22 cellular contexts compared by ENCODE assay signal in the genomic region with DNA sequence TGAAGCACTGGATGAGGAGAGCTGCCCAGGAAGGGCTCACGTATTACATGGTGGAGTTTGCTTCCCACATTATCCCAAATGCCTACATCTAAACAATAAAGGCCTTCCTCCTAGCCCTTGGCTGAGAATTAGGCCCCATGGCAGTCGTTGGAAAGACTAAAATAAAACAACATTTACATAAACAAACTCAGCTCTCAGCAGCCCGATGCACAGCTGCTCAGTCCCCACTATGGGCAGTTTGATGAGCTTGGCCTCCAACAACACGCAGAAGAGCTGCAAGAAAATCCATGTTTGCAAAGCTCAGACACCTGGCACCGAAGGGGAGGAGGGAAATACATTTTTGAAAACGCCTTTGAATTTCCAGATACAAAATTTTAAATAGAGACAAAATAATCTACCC.
"Had no signal": no experiment of that assay in that cellular context is flagged by ENCODE, and none has a peak within 500 bp of the region (broad histone marks: within the 10 kb centered on the region; RNA-seq: fewer than 3 reads in every experiment).

No MANE protein-coding gene starts in this region.

- H3K79me2 ChIP-seq: parathyroid adenoma had no signal

- H3K9me3 Mint-ChIP-seq: activated CD4-positive, alpha-beta T cell treated with anti-CD3 and anti-CD28 coated beads, Interleukin-2, amount 10 ng/mL, durations not matched to agents 7 days and 5 days had no signal

- H3K36me3 ChIP-seq: brain microvascular endothelial cell, colonic mucosa, gastrocnemius medialis, neutrophil, suprapubic skin had no signal

- DNase-seq: activated CD4-positive, alpha-beta T cell treated with anti-CD3 and anti-CD28 coated beads, Interleukin-2, amount 10 ng/mL, durations not matched to agents 7 days and 5 days; activated CD8-positive, alpha-beta memory T cell treated with anti-CD3 and anti-CD28 coated beads, Interleukin-2, amount 50 U/mL, for 48 hours; activated effector memory CD4-positive, alpha-beta T cell treated with anti-CD3 and anti-CD28 coated beads, Interleukin-2, amount 50 U/mL, for 16 hours; activated naive CD4-positive, alpha-beta T cell treated with anti-CD3 and anti-CD28 coated beads, Interleukin-2, amount 50 U/mL, for 16 hours; activated T-cell treated with anti-CD3 and anti-CD28 coated beads, Interleukin-2, amount 50 U/mL, for 48 hours; aorta; brain microvascular endothelial cell; central memory CD4-positive, alpha-beta T cell; colonic mucosa; gastrocnemius medialis; kidney; stimulated activated CD4-positive, alpha-beta T cell treated with anti-CD3 and anti-CD28 coated beads, Interleukin-4, amount 100 ng/mL, for 1 hour; stimulated activated naive CD8-positive, alpha-beta T cell treated with anti-CD3 and anti-CD28 coated beads, Interleukin-15, amount 100 ng/mL, for 72 hours had no signal

- H3K4me1 ChIP-seq: colonic mucosa, gastrocnemius medialis, parathyroid adenoma, suprapubic skin had no signal

- H3K4me3 Mint-ChIP-seq: activated CD4-positive, alpha-beta T cell treated with anti-CD3 and anti-CD28 coated beads, Interleukin-2, amount 10 ng/mL, durations not matched to agents 7 days and 5 days; natural killer cell treated with Interleukin-12 subunit alpha and Interleukin-12 subunit beta and Interleukin-15 and Interleukin-18, amount 100 ng/mL, for 72 hours; stimulated activated naive CD8-positive, alpha-beta T cell treated with anti-CD3 and anti-CD28 coated beads, Interleukin-15, amount 100 ng/mL, for 72 hours; type B pancreatic cell had no signal

- H3K4me2 ChIP-seq: smooth muscle cell had no signal

- H3K27ac Mint-ChIP-seq: activated CD4-positive, alpha-beta T cell treated with anti-CD3 and anti-CD28 coated beads, Interleukin-2, amount 10 ng/mL, durations not matched to agents 7 days and 5 days; natural killer cell treated with Interleukin-12 subunit alpha and Interleukin-12 subunit beta and Interleukin-15 and Interleukin-18, amount 100 ng/mL, for 72 hours; stimulated activated naive CD8-positive, alpha-beta T cell treated with anti-CD3 and anti-CD28 coated beads, Interleukin-15, amount 100 ng/mL, for 72 hours; type B pancreatic cell had no signal

- H3K9me3 ChIP-seq: colonic mucosa, gastrocnemius medialis, neutrophil had no signal

- H2AFZ ChIP-seq: parathyroid adenoma had no signal

- H3K27me3 Mint-ChIP-seq: activated CD4-positive, alpha-beta T cell treated with anti-CD3 and anti-CD28 coated beads, Interleukin-2, amount 10 ng/mL, durations not matched to agents 7 days and 5 days had no signal

- H3K4me3 ChIP-seq: colonic mucosa, gastrocnemius medialis, lung, smooth muscle cell, suprapubic skin had no signal

- H3K4me1 Mint-ChIP-seq: activated CD4-positive, alpha-beta T cell treated with anti-CD3 and anti-CD28 coated beads, Interleukin-2, amount 10 ng/mL, durations not matched to agents 7 days and 5 days; stimulated activated naive CD8-positive, alpha-beta T cell treated with anti-CD3 and anti-CD28 coated beads, Interleukin-15, amount 100 ng/mL, for 72 hours had no signal

- H3K36me3 Mint-ChIP-seq: natural killer cell treated with Interleukin-12 subunit alpha and Interleukin-12 subunit beta and Interleukin-15 and Interleukin-18, amount 100 ng/mL, for 72 hours; type B pancreatic cell had no signal

- H3K27ac ChIP-seq: brain microvascular endothelial cell, colonic mucosa, gastrocnemius medialis, neutrophil, parathyroid adenoma, suprapubic skin had no signal

- ATAC-seq: gastrocnemius medialis; left lobe of liver; natural killer cell treated with Interleukin-12 subunit alpha and Interleukin-12 subunit beta and Interleukin-15 and Interleukin-18, amount 100 ng/mL, for 72 hours; sciatic nerve; stimulated activated naive CD8-positive, alpha-beta T cell treated with anti-CD3 and anti-CD28 coated beads, Interleukin-15, amount 100 ng/mL, for 72 hours had no signal

- H3K27me3 ChIP-seq: brain microvascular endothelial cell, colonic mucosa, gastrocnemius medialis, neutrophil, suprapubic skin had no signal
